8 cellular contexts compared by ENCODE assay signal in genomic region chr22:42500164-42500835, GRCh38. TPM values are rescaled to one million over a fixed set of nuclear protein-coding genes. Genes with fewer than 3 reads are reported as not detected.
A peak's percentile ranks its signal among the peaks of the same experiment; 100 is the strongest.
DNase-seq lines count a peak whose midpoint lies in the region; ATAC-seq, FAIRE-seq and TF ChIP-seq lines count a peak whose summit lies in the region.

No MANE protein-coding gene starts in this region.

- intact Hi-C loops in PC-9 (cut with micrococcal nuclease; ENCODE audit: unreplicated experiment) = no loop called here

- POLR2A ChIA-PET in PC-9 (lab: Charles Lee; ENCODE audit: unreplicated experiment) = no interaction called here

- H2AFZ ChIP-seq in PC-9 (no peak overlapping the region), parathyroid adenoma (no peak overlapping the region)

- no peak for FAIRE-seq in frontal cortex (lab: Jason Lieb, UNC)

- peak overlapping the region; percentile 50; the same call in 1 of the 2 replicates for H3K4me2 ChIP-seq in PC-9
- H3K4me2 ChIP-seq in parathyroid adenoma (ENCODE audit: low read length) = peak overlapping the region; percentile 87

- no TSS peak for BruUV-seq in PC-9 (replicated peaks; lab: Mats Ljungman, UMichigan)

- no peaks in the 10 kb centered on the region for H3K9me2 ChIP-seq in PC-9 (ENCODE audit: insufficient read depth)

- ATAC-seq in HG02763 (IDR thresholded peaks at IDR 0.05; ENCODE audit: unreplicated experiment) = peak; percentile 73
- peak; percentile 39 for ATAC-seq in thoracic aorta (ENCODE audit: insufficient number of reproducible peaks, low FRiP score, low read depth)

- H3K4me1 ChIP-seq in PC-9 (replicated peaks; ENCODE audit: insufficient read depth) (peaks cover 29% of the 10 kb centered on the region), parathyroid adenoma (peaks cover 2% of the 10 kb centered on the region), thoracic aorta (ENCODE audit: control insufficient read depth in 1 of 2, low read depth in 2 of 2) (peaks cover 3 to 5% of the 10 kb centered on the region in 2 donors)

- peaks cover 28% of the 10 kb centered on the region for H3F3A ChIP-seq in PC-9 (ENCODE audit: insufficient read depth, low read depth)

- no peak overlapping the region for H3K9ac ChIP-seq in parathyroid adenoma

- H3K9me3 ChIP-seq in PC-9 (ENCODE audit: insufficient read depth, low read depth) = no peaks in the 10 kb centered on the region
- no peaks in the 10 kb centered on the region for H3K9me3 ChIP-seq in parathyroid adenoma (ENCODE audit: control insufficient read depth, low read length)
- no peaks in the 10 kb centered on the region for H3K9me3 ChIP-seq in thoracic aorta

- TF ChIP-seq CTCF in GM06990 (IDR thresholded peaks at IDR 0.05; ENCODE audit: insufficient read depth, low read length, poor library complexity, severe bottlenecking) (no peak), PC-9 (conservative IDR thresholded peaks at IDR 0.05) (no peak), parathyroid adenoma (IDR thresholded peaks at IDR 0.05) (no peak), thoracic aorta (IDR thresholded peaks at IDR 0.05) (no peak)

- CTCF ChIA-PET in PC-9 (lab: Charles Lee) = interaction anchor here (0.6 kb wide), 1 partner anchor 330 kb away, joined by 9 read pairs; no protein-coding TSS in a partner anchor

- H3K4me3 ChIP-seq in GM06990 (replicated peaks; ENCODE audit: low read depth, low read length) (peak overlapping the region; percentile 43), PC-9 (peak overlapping the region; percentile 14; the same call in 1 of the 2 replicates), parathyroid adenoma (ENCODE audit: low read depth, low read length) (peak overlapping the region; percentile 66), thoracic aorta (peak overlapping the region; percentile 68)

- H3K79me2 ChIP-seq in PC-9 (ENCODE audit: low read depth) (no peaks in the 10 kb centered on the region), parathyroid adenoma (no peaks in the 10 kb centered on the region)

- H3K27me3 ChIP-seq in GM06990 (replicated peaks; ENCODE audit: control insufficient read depth, insufficient read depth, low read length) = no peaks in the 10 kb centered on the region
- H3K27me3 ChIP-seq in PC-9 (ENCODE audit: insufficient read depth, low read depth) = no peaks in the 10 kb centered on the region
- no peaks in the 10 kb centered on the region for H3K27me3 ChIP-seq in parathyroid adenoma (ENCODE audit: control insufficient read depth, insufficient read depth, low read length)
- H3K27me3 ChIP-seq in thoracic aorta (replicated peaks; ENCODE audit: insufficient read depth) = no peaks in the 10 kb centered on the region

- H4K20me1 ChIP-seq in PC-9 (ENCODE audit: insufficient read depth) = no peaks in the 10 kb centered on the region

- DNase-seq in GM06990 (ENCODE audit: extremely low read depth, insufficient read length) (peak; percentile 89), PC-9 (peak; percentile 52 to 84), frontal cortex (ENCODE audit: low spot score in 2 of 2) (peak; percentile 95 to 96), thoracic aorta (ENCODE audit: low spot score) (no peak), NCI-H345 (lab: John Stamatoyannopoulos, UW) (no peak)
- DNase-seq in activated naive CD4-positive, alpha-beta T cell (lab: John Stamatoyannopoulos, UW) = peak; percentile 63 to 86 (median 75)

- H3K36me3 ChIP-seq in GM06990 (ENCODE audit: control insufficient read depth, insufficient read depth, low read length) (no peaks in the 10 kb centered on the region), PC-9 (ENCODE audit: low read depth) (no peaks in the 10 kb centered on the region), parathyroid adenoma (ENCODE audit: control insufficient read depth, insufficient read depth, low read length) (no peaks in the 10 kb centered on the region), thoracic aorta (no peaks in the 10 kb centered on the region)

- H3K27ac ChIP-seq in PC-9 = no peak overlapping the region
- H3K27ac ChIP-seq in parathyroid adenoma = no peak overlapping the region
- no peak overlapping the region for H3K27ac ChIP-seq in thoracic aorta

RNA-seq across cellular contexts. Expression of gene RRP7A, which starts 19.3 kb away (rescaled TPM):
- total RNA-seq in PC-9 (2021) (52.7 and 56.6 TPM in 2 replicates), frontal cortex (17.9 TPM), thoracic aorta (10 to 100 TPM; 22.0 to 24.1 TPM)

RNA-seq across cellular contexts. Expression of gene SERHL2, which starts 53.5 kb away (rescaled TPM):
- total RNA-seq in PC-9 (2021) = 1.9 and 2.4 TPM in 2 replicates
- 4.9 TPM for total RNA-seq in frontal cortex
- 1 to 10 TPM in 1 of 2 donors, not detected in 1; 1.9 TPM for total RNA-seq in thoracic aorta

Comparison
In these comparisons a context has a peak if more than half of its experiments do, and no peak if none do; other contexts are left out.
1. DNase-seq: peak in GM06990 (single experiment), PC-9 (2 of 2), activated naive CD4-positive, alpha-beta T cell (4 of 4) and frontal cortex (2 of 2); none in thoracic aorta (single experiment) and NCI-H345 (single experiment).
2. H3K4me3 ChIP-seq: peak in every context shown above with its lines; median percentile 68 in thoracic aorta; 66 in parathyroid adenoma; 43 in GM06990; 14 in PC-9.